Comparison of ENCODE assay signal across 21 cellular contexts in genomic region chr16:66534376-66534799, GRCh38. TPM values are rescaled to one million over a fixed set of nuclear protein-coding genes. Genes with fewer than 3 reads are reported as not detected.
DNase-seq lines count a peak whose midpoint lies in the region; ATAC-seq and TF ChIP-seq lines count a peak whose summit lies in the region.
"Had no signal": no experiment of that assay in that cellular context is flagged by ENCODE, and none has a peak within 500 bp of the region (broad histone marks: within the 10 kb centered on the region; RNA-seq: fewer than 3 reads in every experiment).

No MANE protein-coding gene starts in this region.

- TF ChIP-seq CTCF in cardiac muscle cell (IDR thresholded peaks at IDR 0.05; ENCODE audit: low read depth, low read length) (no peak), neural progenitor cell (IDR thresholded peaks at IDR 0.05) (no peak), type B pancreatic cell (conservative IDR thresholded peaks at IDR 0.05) (no peak)

- peaks cover 17% of the 10 kb centered on the region for H3K4me1 Mint-ChIP-seq in central memory CD8-positive, alpha-beta T cell
- H3K4me1 Mint-ChIP-seq in neural progenitor cell (peaks cover 3% of the 10 kb centered on the region), type B pancreatic cell (ENCODE audit: unreplicated experiment) (no peaks in the 10 kb centered on the region)

- intact Hi-C loops in Right ventricle myocardium inferior (cut with DNase I): no loop called here

- no peaks in the 10 kb centered on the region for H4K20me1 ChIP-seq in neural progenitor cell (ENCODE audit: low read depth)
- H4K20me1 ChIP-seq: BLaER1 had no signal

- no peak overlapping the region for H3K9ac ChIP-seq in subcutaneous abdominal adipose tissue (ENCODE audit: low read length in 5 of 5)
- H3K9ac ChIP-seq in neural progenitor cell: no peak overlapping the region
- H3K9ac ChIP-seq: BLaER1, GM23248 had no signal

- no peak overlapping the region for H3K4me2 ChIP-seq in neural progenitor cell
- H3K4me2 ChIP-seq: BLaER1 had no signal

- H3K4me1 ChIP-seq in cardiac muscle cell (ENCODE audit: low read depth) (peaks cover 7% of the 10 kb centered on the region), subcutaneous abdominal adipose tissue (ENCODE audit: control insufficient read depth in 5 of 5, insufficient read depth in 5 of 5, low read length in 5 of 5) (peaks cover 0 to 12% (median 9%) of the 10 kb centered on the region in 5 donors), neural progenitor cell (no peaks in the 10 kb centered on the region)

- no peaks in the 10 kb centered on the region for H3K9me3 Mint-ChIP-seq in central memory CD8-positive, alpha-beta T cell
- H3K9me3 Mint-ChIP-seq in neural progenitor cell: no peaks in the 10 kb centered on the region
- H3K9me3 Mint-ChIP-seq in type B pancreatic cell: no peaks in the 10 kb centered on the region

- H3K27me3 Mint-ChIP-seq in central memory CD8-positive, alpha-beta T cell: no peaks in the 10 kb centered on the region
- H3K27me3 Mint-ChIP-seq in neural progenitor cell (ENCODE audit: insufficient read depth, low read depth) (peaks cover 3% of the 10 kb centered on the region), type B pancreatic cell (no peaks in the 10 kb centered on the region)

- no peaks in the 10 kb centered on the region for H3K79me2 ChIP-seq in neural progenitor cell (ENCODE audit: low read depth)

- peaks cover 3% of the 10 kb centered on the region for H3K36me3 Mint-ChIP-seq in central memory CD8-positive, alpha-beta T cell (ENCODE audit: insufficient read depth)
- H3K36me3 Mint-ChIP-seq in neural progenitor cell: peaks cover 13% of the 10 kb centered on the region
- H3K36me3 Mint-ChIP-seq in type B pancreatic cell: peaks cover 26% of the 10 kb centered on the region

- peak overlapping the region; percentile 31 for H3K27ac ChIP-seq in cardiac muscle cell
- peak overlapping the region; percentile 54 for H3K27ac ChIP-seq in subcutaneous abdominal adipose tissue (ENCODE audit: low read depth, low read length)
- H3K27ac ChIP-seq in neural progenitor cell: no peak overlapping the region
- H3K27ac ChIP-seq: BLaER1, GM23248 had no signal

- H3K36me3 ChIP-seq in cardiac muscle cell: peaks cover 15% of the 10 kb centered on the region
- H3K36me3 ChIP-seq in subcutaneous abdominal adipose tissue (ENCODE audit: control insufficient read depth in 5 of 5, insufficient read depth in 5 of 5, low read length in 5 of 5): peaks cover 15 to 76% (median 60%) of the 10 kb centered on the region in 5 donors
- H3K36me3 ChIP-seq in neural progenitor cell: no peaks in the 10 kb centered on the region

- no peak for ATAC-seq in Right ventricle myocardium inferior
- ATAC-seq in central memory CD8-positive, alpha-beta T cell (replicated peaks; ENCODE audit: extremely low read depth, poor library complexity, severe bottlenecking): no peak
- ATAC-seq: HCT116 had no signal

- H3K4me3 ChIP-seq in cardiac muscle cell (no peak overlapping the region), subcutaneous abdominal adipose tissue (ENCODE audit: low read depth in 1 of 5, low read length in 5 of 5) (no peak overlapping the region), neural progenitor cell (no peak overlapping the region)
- H3K4me3 ChIP-seq: BLaER1, GM23248 had no signal

- H3K9me3 ChIP-seq in cardiac muscle cell (ENCODE audit: low read depth) (no peaks in the 10 kb centered on the region), subcutaneous abdominal adipose tissue (ENCODE audit: control insufficient read depth in 5 of 5, low read length in 5 of 5) (no peaks in the 10 kb centered on the region), neural progenitor cell (ENCODE audit: low read depth) (no peaks in the 10 kb centered on the region)
- H3K9me3 ChIP-seq: BLaER1 had no signal

- H3K27me3 ChIP-seq in cardiac muscle cell (no peaks in the 10 kb centered on the region), subcutaneous abdominal adipose tissue (ENCODE audit: control insufficient read depth in 5 of 5, insufficient read depth in 4 of 5, low read length in 5 of 5) (no peaks in the 10 kb centered on the region), neural progenitor cell (no peaks in the 10 kb centered on the region)
- H3K27me3 ChIP-seq: BLaER1 had no signal

- H2AFZ ChIP-seq in neural progenitor cell (replicated peaks): no peak overlapping the region
- H2AFZ ChIP-seq: GM23248 had no signal

- peak in 1 of 2 donors; percentile 20 for DNase-seq in cardiac muscle cell (ENCODE audit: low read depth in 1 of 2, low spot score in 1 of 2)
- DNase-seq in Right ventricle myocardium inferior (ENCODE audit: missing footprints): no peak
- no peak for DNase-seq in central memory CD8-positive, alpha-beta T cell (ENCODE audit: low spot score in 2 of 2)
- peak; percentile 87 for DNase-seq in myocyte (ENCODE audit: low read depth)
- no peak for DNase-seq in neural progenitor cell (ENCODE audit: low spot score)
- no peak for DNase-seq in Ammon's horn (ENCODE audit: low spot score)
- DNase-seq in type B pancreatic cell (ENCODE audit: extremely low spot score, unreplicated experiment): no peak
- DNase-seq: DMS 273 treated with DMSO at 0.1 percent for 48 hours, GF-D8, GM23248, KG1, NCI-H1436, NCI-H2081, NCI-H510A, NCI-H774, SHP77 treated with DMSO at 0.1 percent for 48 hours had no signal

- H3F3A ChIP-seq in neural progenitor cell (ENCODE audit: low read depth): no peaks in the 10 kb centered on the region

- H3K4me3 Mint-ChIP-seq in central memory CD8-positive, alpha-beta T cell: no peak overlapping the region
- H3K4me3 Mint-ChIP-seq in neural progenitor cell (no peak overlapping the region), type B pancreatic cell (no peak overlapping the region)

- peak overlapping the region; percentile 5 for H3K27ac Mint-ChIP-seq in central memory CD8-positive, alpha-beta T cell (ENCODE audit: low read depth)
- no peak overlapping the region for H3K27ac Mint-ChIP-seq in neural progenitor cell
- no peak overlapping the region for H3K27ac Mint-ChIP-seq in type B pancreatic cell

RNA-seq across cellular contexts. Expression of gene TK2, which starts 15.5 kb away (rescaled TPM):
- 19.8 and 20.2 TPM in 2 replicates for total RNA-seq in cardiac muscle cell
- 18.2 and 20.9 TPM in 2 replicates for polyA plus RNA-seq in cardiac muscle cell
- total RNA-seq in Right ventricle myocardium inferior: 18.6 TPM
- 18.9 and 21.2 TPM in 2 replicates for total RNA-seq in myocyte
- 35.8 TPM for polyA plus RNA-seq in myocyte (2012)
- total RNA-seq in neural progenitor cell (ENCODE audit: low replicate concordance): 7.1 and 7.3 TPM in 2 replicates
- 14.6 and 18.4 TPM in 2 replicates for total RNA-seq in type B pancreatic cell (ENCODE audit: low replicate concordance)

RNA-seq across cellular contexts. Expression of gene CKLF, which starts 18.0 kb away (rescaled TPM):
- 16.6 and 23.4 TPM in 2 replicates for total RNA-seq in cardiac muscle cell
- polyA plus RNA-seq in cardiac muscle cell: 25.6 and 44.8 TPM in 2 replicates
- total RNA-seq in Right ventricle myocardium inferior: 14.7 TPM
- 25.4 and 29.8 TPM in 2 replicates for total RNA-seq in myocyte
- 81.7 TPM for polyA plus RNA-seq in myocyte (2012)
- total RNA-seq in neural progenitor cell (ENCODE audit: low replicate concordance): 33.3 and 38.6 TPM in 2 replicates
- total RNA-seq in type B pancreatic cell (ENCODE audit: low replicate concordance): 21.2 and 36.3 TPM in 2 replicates

RNA-seq across cellular contexts. Expression of gene CMTM1, which starts 31.9 kb away (rescaled TPM):
- 1.2 and 2.0 TPM in 2 replicates for total RNA-seq in cardiac muscle cell
- 2.6 and 5.5 TPM in 2 replicates for polyA plus RNA-seq in cardiac muscle cell
- total RNA-seq in Right ventricle myocardium inferior: 0.92 TPM
- total RNA-seq in myocyte: 0.52 and 1.4 TPM in 2 replicates
- polyA plus RNA-seq in myocyte (2012): 3.2 TPM
- 2.9 TPM in 1 of 2 replicates, not detected in the other for total RNA-seq in neural progenitor cell (ENCODE audit: low replicate concordance)
- 3.4 and 8.4 TPM in 2 replicates for total RNA-seq in type B pancreatic cell (ENCODE audit: low replicate concordance)

RNA-seq across cellular contexts. Expression of gene CMTM2, which starts 44.9 kb away (rescaled TPM):
- total RNA-seq in cardiac muscle cell (not detected in 2 replicates), Right ventricle myocardium inferior (0.35 TPM), myocyte (not detected in 2 replicates), neural progenitor cell (ENCODE audit: low replicate concordance) (not detected in 2 replicates), type B pancreatic cell (ENCODE audit: low replicate concordance) (0.41 TPM in 1 of 2 replicates, not detected in the other)
- 0.88 TPM in 1 of 2 replicates, not detected in the other for polyA plus RNA-seq in cardiac muscle cell
- 0.34 TPM for polyA plus RNA-seq in myocyte (2012)
- total RNA-seq: A172, Daoy, GM23248 had no signal
- polyA plus RNA-seq: GM23248 had no signal
